Comparison of ENCODE assay signal across 16 cellular contexts in genomic region chr6:150236544-150236943, GRCh38.
A peak's percentile ranks its signal among the peaks of the same experiment; 100 is the strongest.
DNase-seq lines count a peak whose midpoint lies in the region; ATAC-seq and TF ChIP-seq lines count a peak whose summit lies in the region.
"Had no signal": no experiment of that assay in that cellular context is flagged by ENCODE, and none has a peak within 500 bp of the region (broad histone marks: within the 10 kb centered on the region; RNA-seq: fewer than 3 reads in every experiment).

No MANE protein-coding gene starts in this region.

- intact Hi-C loops in psoas muscle (cut with DNase I) (no loop called here), Calu3 (cut with micrococcal nuclease; ENCODE audit: unreplicated experiment) (no loop called here)

- H4K20me1 ChIP-seq in BLaER1 treated with 17β-estradiol and CSF1 and Interleukin-3, amounts not matched to agents 10 nM and 100 nM, result no peaks in the 10 kb centered on the region
- no peaks in the 10 kb centered on the region for H4K20me1 ChIP-seq in hepatocyte (ENCODE audit: insufficient read depth, poor library complexity, severe bottlenecking)

- DNase-seq in T-helper 17 cell (no peak), hepatocyte (ENCODE audit: low spot score) (peak; percentile 10), psoas muscle (no peak), DMS 273 (lab: John Stamatoyannopoulos, UW; ENCODE audit: unreplicated experiment) (no peak), Calu3 (no peak), NCI-H1417 (lab: John Stamatoyannopoulos, UW) (no peak)
- DNase-seq: CD4-positive, CD25-positive, alpha-beta regulatory T cell; DND-41; GF-D8; HFFc6; MV-4-11; NCI-H2107; NCI-H748 treated with DMSO at 0.1 percent for 48 hours; PC-9 had no signal

- peaks cover 0 to 41% (median 0%) of the 10 kb centered on the region in 11 experiments; a peak in 5 of 22 replicates for H3K27me3 ChIP-seq in BLaER1 treated with 17β-estradiol and CSF1 and Interleukin-3, amounts not matched to agents 10 nM and 100 nM
- H3K27me3 ChIP-seq in hepatocyte (no peaks in the 10 kb centered on the region), psoas muscle (ENCODE audit: insufficient read depth in 3 of 3, low read length in 2 of 3) (peaks cover 0 to 2% (median 0%) of the 10 kb centered on the region in 3 donors)

- H3K9me2 ChIP-seq in hepatocyte (replicated peaks; ENCODE audit: insufficient read depth), result no peaks in the 10 kb centered on the region

- WGBS in hepatocyte (ENCODE audit: low lambda C conversion rate, missing lambda C conversion rate), result 71% methylated on average over 9 of the region's 9 CpGs
- WGBS in psoas muscle, 3 donors, result 69 to 76% (median 73%) methylated on average over 9 of the region's 9 CpGs

- H3K4me1 ChIP-seq in BLaER1 treated with 17β-estradiol and CSF1 and Interleukin-3, amounts not matched to agents 10 nM and 100 nM, result peaks cover 28 to 55% (median 49%) of the 10 kb centered on the region in 10 experiments
- H3K4me1 ChIP-seq in hepatocyte (ENCODE audit: insufficient read depth) (no peaks in the 10 kb centered on the region), psoas muscle (peaks cover 23% of the 10 kb centered on the region)

- no peak overlapping the region for H2AFZ ChIP-seq in hepatocyte
- H2AFZ ChIP-seq: PC-9 had no signal

- peak overlapping the region in 9 of 11 experiments; percentile 72 to 95 (median 87); a peak in 19 of 22 replicates for H3K4me2 ChIP-seq in BLaER1 treated with 17β-estradiol and CSF1 and Interleukin-3, amounts not matched to agents 10 nM and 100 nM
- H3K4me2 ChIP-seq in hepatocyte, result no peak overlapping the region
- H3K4me2 ChIP-seq: PC-9 had no signal

- peaks cover 13 to 65% (median 56%) of the 10 kb centered on the region in 11 experiments for H3K9me3 ChIP-seq in BLaER1 treated with 17β-estradiol and CSF1 and Interleukin-3, amounts not matched to agents 10 nM and 100 nM (replicated peaks in 1 of 11)
- H3K9me3 ChIP-seq in T-helper 17 cell (ENCODE audit: control insufficient read depth, low read length, poor library complexity, severe bottlenecking) (no peaks in the 10 kb centered on the region), hepatocyte (ENCODE audit: low read depth) (no peaks in the 10 kb centered on the region), psoas muscle (no peaks in the 10 kb centered on the region)

- no TSS peak for BruUV-seq in Calu3 (replicated peaks; lab: Mats Ljungman, UMichigan)

- TF ChIP-seq CTCF in hepatocyte (IDR thresholded peaks at IDR 0.05; ENCODE audit: poor library complexity) (no peak), psoas muscle (IDR thresholded peaks at IDR 0.05) (no peak), Calu3 (IDR thresholded peaks at IDR 0.05; ENCODE audit: unreplicated experiment) (no peak)

- H3K36me3 Mint-ChIP-seq in T-helper 17 cell (ENCODE audit: low read depth) (no peaks in the 10 kb centered on the region), Calu3 (ENCODE audit: insufficient read depth, unreplicated experiment) (no peaks in the 10 kb centered on the region)
- H3K36me3 Mint-ChIP-seq: CD4-positive, CD25-positive, alpha-beta regulatory T cell had no signal

- H3K27ac Mint-ChIP-seq in T-helper 17 cell (peak overlapping the region; percentile 16), Calu3 (ENCODE audit: unreplicated experiment) (no peak overlapping the region)
- H3K27ac Mint-ChIP-seq: CD4-positive, CD25-positive, alpha-beta regulatory T cell; HFFc6 had no signal

- H3K9me3 Mint-ChIP-seq in Calu3 (ENCODE audit: low read depth, unreplicated experiment), result no peaks in the 10 kb centered on the region
- H3K9me3 Mint-ChIP-seq: HFFc6 had no signal

- no peak overlapping the region; a peak in 1 of 22 replicates for H3K27ac ChIP-seq in BLaER1 treated with 17β-estradiol and CSF1 and Interleukin-3, amounts not matched to agents 10 nM and 100 nM
- H3K27ac ChIP-seq in hepatocyte (no peak overlapping the region), psoas muscle (peak overlapping the region; percentile 77)
- H3K27ac ChIP-seq: PC-9 had no signal

- H3K36me3 ChIP-seq in BLaER1 treated with 17β-estradiol and CSF1 and Interleukin-3, amounts not matched to agents 10 nM and 100 nM, result peaks cover 0 to 8% (median 0%) of the 10 kb centered on the region in 11 experiments; a peak in 5 of 22 replicates
- H3K36me3 ChIP-seq in hepatocyte (replicated peaks; ENCODE audit: insufficient read depth, low read depth) (no peaks in the 10 kb centered on the region), psoas muscle (ENCODE audit: insufficient read depth in 1 of 2, low read depth in 1 of 2) (no peaks in the 10 kb centered on the region)

- no peak overlapping the region for H3K9ac ChIP-seq in BLaER1 treated with 17β-estradiol and CSF1 and Interleukin-3, amounts not matched to agents 10 nM and 100 nM

- no peak overlapping the region for H3K4me3 ChIP-seq in BLaER1 treated with 17β-estradiol and CSF1 and Interleukin-3, amounts not matched to agents 10 nM and 100 nM
- H3K4me3 ChIP-seq in hepatocyte (no peak overlapping the region), psoas muscle (no peak overlapping the region)
- H3K4me3 ChIP-seq: PC-9 had no signal

- H3K79me2 ChIP-seq in hepatocyte, result no peaks in the 10 kb centered on the region

- no peak overlapping the region for H3K4me3 Mint-ChIP-seq in T-helper 17 cell
- H3K4me3 Mint-ChIP-seq in Calu3 (ENCODE audit: low read depth, unreplicated experiment), result no peak overlapping the region
- H3K4me3 Mint-ChIP-seq: CD4-positive, CD25-positive, alpha-beta regulatory T cell; HFFc6 had no signal

- H3K4me1 Mint-ChIP-seq in T-helper 17 cell (peaks cover 12% of the 10 kb centered on the region), Calu3 (ENCODE audit: low read depth, unreplicated experiment) (no peaks in the 10 kb centered on the region)

- H3K27me3 Mint-ChIP-seq in T-helper 17 cell, result peaks cover 7% of the 10 kb centered on the region
- no peaks in the 10 kb centered on the region for H3K27me3 Mint-ChIP-seq in Calu3 (ENCODE audit: unreplicated experiment)

- no peak for ATAC-seq in T-helper 17 cell
- ATAC-seq in psoas muscle, result no peak
- ATAC-seq in GM21381 (IDR thresholded peaks at IDR 0.05; ENCODE audit: unreplicated experiment), result no peak

- CTCF ChIA-PET in Calu3 (lab: Charles Lee), result no interaction called here
